Comparison of ENCODE assay signal across 36 cellular contexts in the genomic region with DNA sequence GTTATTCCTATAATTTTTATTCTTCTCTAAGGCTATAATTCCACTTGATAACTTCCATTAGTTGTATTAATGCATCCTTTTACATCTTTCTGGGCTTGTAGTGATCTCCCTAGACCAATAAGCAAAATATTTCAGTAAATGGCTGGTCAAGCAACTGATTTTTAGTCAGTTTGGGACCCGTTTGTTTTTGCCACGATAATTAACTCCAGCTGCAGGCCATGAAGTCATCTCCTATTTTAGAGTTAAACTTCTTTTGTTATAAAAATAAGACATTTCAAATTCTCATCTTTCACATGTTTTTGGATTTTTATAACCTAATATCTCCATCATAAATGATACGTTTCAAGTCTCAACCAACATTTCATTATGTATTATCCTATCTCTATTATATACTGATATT.
"Had no signal": no experiment of that assay in that cellular context is flagged by ENCODE, and none has a peak within 500 bp of the region (broad histone marks: within the 10 kb centered on the region; RNA-seq: fewer than 3 reads in every experiment).

No MANE protein-coding gene starts in this region.

- H3K27me3 ChIP-seq: body of pancreas, ovary, upper lobe of left lung, vagina had no signal

- H3K9me3 Mint-ChIP-seq: activated naive CD4-positive, alpha-beta T cell treated with anti-CD3 and anti-CD28 coated beads for 36 hours; activated T-helper 1 cell treated with anti-CD3 and anti-CD28 coated beads, Interleukin-12 subunit alpha, Interleukin-12 subunit beta, Interleukin-2, Interleukin-4 antibody, amounts not matched to agents 30 ng/mL and 10 ng/mL and 1 ng/mL, durations not matched to agents 14 hours and 24 hours and 36 hours; nephron progenitor cell; stimulated activated effector memory CD8-positive, alpha-beta T cell treated with anti-CD3 and anti-CD28 coated beads, Interleukin-12 subunit alpha, Interleukin-12 subunit beta, amount 100 ng/mL, for 72 hours; stimulated activated naive CD8-positive, alpha-beta T cell treated with anti-CD3 and anti-CD28 coated beads, Interleukin-15, Interleukin-2, amounts not matched to agents 100 ng/mL and 50 ng/mL, for 24 hours; T-helper 1 cell treated with Interleukin-12 subunit alpha and Interleukin-12 subunit beta and Interleukin-4 antibody, amounts not matched to agents 30 μg/mL and 1 μg/mL, for 36 hours had no signal

- H3K4me1 ChIP-seq: body of pancreas, esophagus muscularis mucosa, heart right ventricle, lower lobe of right lung, upper lobe of left lung, vagina had no signal

- ATAC-seq: activated CD4-positive, CD25-positive, alpha-beta regulatory T cell treated with anti-CD3 and anti-CD28 coated beads, Interleukin-2, amount 50 U/mL, for 24 hours; body of pancreas; heart right ventricle; left lobe of liver; sciatic nerve; stimulated activated effector memory CD8-positive, alpha-beta T cell treated with anti-CD3 and anti-CD28 coated beads, Interleukin-12 subunit alpha, Interleukin-12 subunit beta, amount 100 ng/mL, for 72 hours had no signal

- H3K4me3 Mint-ChIP-seq: activated naive CD4-positive, alpha-beta T cell treated with anti-CD3 and anti-CD28 coated beads for 36 hours; activated T-helper 1 cell treated with anti-CD3 and anti-CD28 coated beads, Interleukin-12 subunit alpha, Interleukin-12 subunit beta, Interleukin-2, Interleukin-4 antibody, amounts not matched to agents 30 ng/mL and 10 ng/mL and 1 ng/mL, durations not matched to agents 14 hours and 24 hours and 36 hours; nephron progenitor cell; stimulated activated effector memory CD8-positive, alpha-beta T cell treated with anti-CD3 and anti-CD28 coated beads, Interleukin-12 subunit alpha, Interleukin-12 subunit beta, amount 100 ng/mL, for 72 hours; stimulated activated naive CD8-positive, alpha-beta T cell treated with anti-CD3 and anti-CD28 coated beads, Interleukin-15, Interleukin-2, amounts not matched to agents 100 ng/mL and 50 ng/mL, for 24 hours; T-helper 1 cell treated with Interleukin-12 subunit alpha and Interleukin-12 subunit beta and Interleukin-4 antibody, amounts not matched to agents 30 μg/mL and 1 μg/mL, for 36 hours had no signal

- FAIRE-seq: colon had no signal

- DNase-seq: activated CD4-positive, alpha-beta T cell treated with anti-CD3 and anti-CD28 coated beads for 48 hours; activated CD4-positive, alpha-beta T cell treated with anti-CD3 and anti-CD28 coated beads, Interleukin-2, amount 50 U/mL, for 48 hours; activated CD8-positive, alpha-beta memory T cell treated with anti-CD3 and anti-CD28 coated beads for 24 hours; activated effector memory CD4-positive, alpha-beta T cell treated with anti-CD3 and anti-CD28 coated beads, Interleukin-2, amount 50 U/mL, for 16 hours; activated naive CD4-positive, alpha-beta T cell treated with anti-CD3 and anti-CD28 coated beads for 36 hours; anterior cingulate cortex; body of pancreas; dermis blood vessel endothelial cell; effector CD4-positive, alpha-beta T cell; foreskin melanocyte; heart right ventricle; kidney glomerular epithelial cell; lower lobe of right lung; mesendoderm; nephron progenitor cell; ovary; retina; stimulated activated CD4-positive, alpha-beta T cell treated with anti-CD3 and anti-CD28 coated beads, Interleukin-12 subunit alpha, Interleukin-12 subunit beta, amount 100 ng/mL, for 4 hours; stimulated activated CD4-positive, alpha-beta T cell treated with anti-CD3 and anti-CD28 coated beads, Interleukin-4, amount 100 ng/mL, for 1 hour; substantia nigra; SW 1271; T1000; upper lobe of left lung; WERI-Rb-1 had no signal

- H3K4me1 Mint-ChIP-seq: nephron progenitor cell had no signal

- H3K4me3 ChIP-seq: body of pancreas, esophagus muscularis mucosa, heart right ventricle, lower lobe of right lung, ovary, skin epidermis, upper lobe of left lung, vagina had no signal

- H3K27me3 Mint-ChIP-seq: progenitor cell of endocrine pancreas; stimulated activated naive CD8-positive, alpha-beta T cell treated with anti-CD3 and anti-CD28 coated beads, Interleukin-15, Interleukin-2, amounts not matched to agents 100 ng/mL and 50 ng/mL, for 24 hours had no signal

- H3K36me3 ChIP-seq: esophagus muscularis mucosa, heart right ventricle, lower lobe of right lung, ovary, upper lobe of left lung, vagina, WERI-Rb-1 had no signal

- H3K9me3 ChIP-seq: body of pancreas, esophagus muscularis mucosa, heart right ventricle, lower lobe of right lung, ovary, upper lobe of left lung, vagina had no signal

- H3K27ac ChIP-seq: body of pancreas, esophagus muscularis mucosa, heart right ventricle, lower lobe of right lung, ovary, skin epidermis, upper lobe of left lung, vagina, WERI-Rb-1 had no signal
